Comparison of ENCODE assay signal across 8 cellular contexts in genomic region chr22:33519140-33519973, GRCh38.
A peak's percentile ranks its signal among the peaks of the same experiment; 100 is the strongest.
DNase-seq lines count a peak whose midpoint lies in the region; ATAC-seq and TF ChIP-seq lines count a peak whose summit lies in the region.

No MANE protein-coding gene starts in this region.

- H3K9me3 ChIP-seq in MG63, result no peaks in the 10 kb centered on the region
- peaks cover 0 to 4% of the 10 kb centered on the region in 2 donors for H3K9me3 ChIP-seq in right atrium auricular region

- H3K36me3 ChIP-seq in MG63 (no peaks in the 10 kb centered on the region), right atrium auricular region (no peaks in the 10 kb centered on the region)

- H3K4me3 ChIP-seq in MG63, result no peak overlapping the region
- H3K4me3 ChIP-seq in right atrium auricular region, result no peak overlapping the region

- H3K27me3 ChIP-seq in MG63, result no peaks in the 10 kb centered on the region; the same call in 1 of the 2 replicates
- no peaks in the 10 kb centered on the region for H3K27me3 ChIP-seq in right atrium auricular region

- H3K9me3 Mint-ChIP-seq in activated CD4-positive, alpha-beta T cell treated with anti-CD3 and anti-CD28 coated beads, Interleukin-2, amount 10 ng/mL, durations not matched to agents 7 days and 5 days, result no peaks in the 10 kb centered on the region
- H3K9me3 Mint-ChIP-seq in activated CD8-positive, alpha-beta T cell treated with anti-CD3 and anti-CD28 coated beads, Interleukin-2, amount 10 ng/mL, durations not matched to agents 7 days and 5 days (ENCODE audit: insufficient read depth), result no peaks in the 10 kb centered on the region

- no peaks in the 10 kb centered on the region for H3K36me3 Mint-ChIP-seq in activated CD4-positive, alpha-beta T cell treated with anti-CD3 and anti-CD28 coated beads, Interleukin-2, amount 10 ng/mL, durations not matched to agents 7 days and 5 days (ENCODE audit: low read depth)
- H3K36me3 Mint-ChIP-seq in activated CD8-positive, alpha-beta T cell treated with anti-CD3 and anti-CD28 coated beads, Interleukin-2, amount 10 ng/mL, durations not matched to agents 7 days and 5 days (ENCODE audit: low read depth), result no peaks in the 10 kb centered on the region

- ATAC-seq in activated CD8-positive, alpha-beta T cell treated with anti-CD3 and anti-CD28 coated beads, Interleukin-2, amount 10 ng/mL, durations not matched to agents 7 days and 5 days, result no peak
- ATAC-seq in HG02840 (IDR thresholded peaks at IDR 0.05; ENCODE audit: low FRiP score, unreplicated experiment), result no peak
- ATAC-seq in GM21717 (IDR thresholded peaks at IDR 0.05; ENCODE audit: unreplicated experiment), result no peak

- H3K27ac ChIP-seq in right atrium auricular region, result no peak overlapping the region

- POLR2A ChIA-PET in activated CD4-positive, alpha-beta T cell treated with anti-CD3 and anti-CD28 coated beads, Interleukin-2, amount 10 ng/mL, durations not matched to agents 7 days and 5 days (lab: Charles Lee), result interaction anchor here (0.6 kb wide), 1 partner anchor 34 kb away, joined by 8 read pairs; no protein-coding TSS in a partner anchor
- POLR2A ChIA-PET in activated CD8-positive, alpha-beta T cell treated with anti-CD3 and anti-CD28 coated beads, Interleukin-2, amount 10 ng/mL, durations not matched to agents 7 days and 5 days (lab: Charles Lee), result no interaction called here

- DNase-seq in activated CD4-positive, alpha-beta T cell treated with anti-CD3 and anti-CD28 coated beads, Interleukin-2, amount 10 ng/mL, durations not matched to agents 7 days and 5 days, result peak; percentile 14
- no peak for DNase-seq in activated CD4-positive, alpha-beta T cell treated with anti-CD3 and anti-CD28 coated beads, Interleukin-2, amount 50 U/mL, for 48 hours
- DNase-seq in MG63, result peak; percentile 7
- DNase-seq in activated CD8-positive, alpha-beta T cell treated with anti-CD3 and anti-CD28 coated beads, Interleukin-2, amount 10 ng/mL, durations not matched to agents 7 days and 5 days, result peak; percentile 23
- no peak for DNase-seq in right atrium auricular region (ENCODE audit: low spot score)
- peak; percentile 82 for DNase-seq in retina

- CTCF ChIA-PET in activated CD4-positive, alpha-beta T cell treated with anti-CD3 and anti-CD28 coated beads, Interleukin-2, amount 10 ng/mL, durations not matched to agents 7 days and 5 days (lab: Charles Lee), result no interaction called here
- CTCF ChIA-PET in activated CD8-positive, alpha-beta T cell treated with anti-CD3 and anti-CD28 coated beads, Interleukin-2, amount 10 ng/mL, durations not matched to agents 7 days and 5 days (lab: Charles Lee), result interaction anchor here (0.6 to 2.5 kb wide), 6 partner anchors 10 to 63 kb away, joined by 3 to 20 read pairs (median 6); no protein-coding TSS in a partner anchor

- no peak overlapping the region for H3K27ac Mint-ChIP-seq in activated CD4-positive, alpha-beta T cell treated with anti-CD3 and anti-CD28 coated beads, Interleukin-2, amount 10 ng/mL, durations not matched to agents 7 days and 5 days
- H3K27ac Mint-ChIP-seq in activated CD8-positive, alpha-beta T cell treated with anti-CD3 and anti-CD28 coated beads, Interleukin-2, amount 10 ng/mL, durations not matched to agents 7 days and 5 days, result no peak overlapping the region

- TF ChIP-seq CTCF in right atrium auricular region (IDR thresholded peaks at IDR 0.05), result peak; percentile 63 to 81

- peaks cover 0 to 8% of the 10 kb centered on the region in 2 donors for H3K4me1 ChIP-seq in right atrium auricular region

- no peaks in the 10 kb centered on the region for H3K27me3 Mint-ChIP-seq in activated CD4-positive, alpha-beta T cell treated with anti-CD3 and anti-CD28 coated beads, Interleukin-2, amount 10 ng/mL, durations not matched to agents 7 days and 5 days
- H3K27me3 Mint-ChIP-seq in activated CD8-positive, alpha-beta T cell treated with anti-CD3 and anti-CD28 coated beads, Interleukin-2, amount 10 ng/mL, durations not matched to agents 7 days and 5 days (ENCODE audit: low read depth), result no peaks in the 10 kb centered on the region

- no peak overlapping the region for H3K4me3 Mint-ChIP-seq in activated CD4-positive, alpha-beta T cell treated with anti-CD3 and anti-CD28 coated beads, Interleukin-2, amount 10 ng/mL, durations not matched to agents 7 days and 5 days
- H3K4me3 Mint-ChIP-seq in activated CD8-positive, alpha-beta T cell treated with anti-CD3 and anti-CD28 coated beads, Interleukin-2, amount 10 ng/mL, durations not matched to agents 7 days and 5 days, result no peak overlapping the region

- H3K4me1 Mint-ChIP-seq in activated CD4-positive, alpha-beta T cell treated with anti-CD3 and anti-CD28 coated beads, Interleukin-2, amount 10 ng/mL, durations not matched to agents 7 days and 5 days, result peaks cover 1% of the 10 kb centered on the region
- H3K4me1 Mint-ChIP-seq in activated CD8-positive, alpha-beta T cell treated with anti-CD3 and anti-CD28 coated beads, Interleukin-2, amount 10 ng/mL, durations not matched to agents 7 days and 5 days (ENCODE audit: low read depth), result no peaks in the 10 kb centered on the region

Comparison
In these comparisons a context has a peak if more than half of its experiments do, and no peak if none do; other contexts are left out.
1. DNase-seq: peak in activated CD4-positive, alpha-beta T cell treated with anti-CD3 and anti-CD28 coated beads, Interleukin-2, amount 10 ng/mL, durations not matched to agents 7 days and 5 days (single experiment), MG63 (single experiment), activated CD8-positive, alpha-beta T cell treated with anti-CD3 and anti-CD28 coated beads, Interleukin-2, amount 10 ng/mL, durations not matched to agents 7 days and 5 days (single experiment) and retina (single experiment); none in activated CD4-positive, alpha-beta T cell treated with anti-CD3 and anti-CD28 coated beads, Interleukin-2, amount 50 U/mL, for 48 hours (0 of 2) and right atrium auricular region (single experiment).